24 cellular contexts compared by ENCODE assay signal in the genomic region with DNA sequence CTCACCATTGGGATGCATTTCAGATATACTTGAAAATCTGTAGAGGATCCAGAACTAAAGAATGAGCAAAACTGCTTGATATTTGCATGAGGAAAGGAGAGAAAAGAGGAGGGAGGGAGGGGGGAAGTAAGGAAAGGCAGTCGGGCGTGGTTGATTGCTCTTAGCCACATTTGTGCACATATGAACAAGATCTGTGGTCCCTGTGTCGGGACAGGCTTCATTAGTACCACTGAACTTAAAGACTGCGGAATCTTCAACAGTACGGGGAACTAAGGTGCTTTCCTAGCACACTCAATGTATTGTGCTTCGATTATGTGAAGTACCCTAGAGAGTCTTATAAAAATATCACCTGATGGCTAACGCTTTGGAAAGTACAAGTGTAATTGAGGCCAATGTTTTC.
"Had no signal": no experiment of that assay in that cellular context is flagged by ENCODE, and none has a peak within 500 bp of the region (broad histone marks: within the 10 kb centered on the region; RNA-seq: fewer than 3 reads in every experiment).

No MANE protein-coding gene starts in this region.

- H3K27me3 ChIP-seq: breast epithelium, gastrocnemius medialis had no signal

- ATAC-seq: gastrocnemius medialis; mucosa of descending colon; stimulated activated naive CD8-positive, alpha-beta T cell treated with anti-CD3 and anti-CD28 coated beads, Interleukin-15, Interleukin-2, amounts not matched to agents 100 U/mL and 50 U/mL, for 24 hours; T-helper 17 cell had no signal

- H3K4me1 Mint-ChIP-seq: activated naive CD8-positive, alpha-beta T cell treated with anti-CD3 and anti-CD28 coated beads for 36 hours; T-helper 17 cell had no signal

- H3K4me3 Mint-ChIP-seq: activated B cell treated with CpG ODN at 0.5 μM for 24 hours; activated naive CD8-positive, alpha-beta T cell treated with anti-CD3 and anti-CD28 coated beads for 36 hours; endodermal cell; neural crest cell; T-helper 17 cell had no signal

- DNase-seq: activated B cell treated with CpG ODN at 0.5 μM for 24 hours; activated CD4-positive, alpha-beta T cell treated with anti-CD3 and anti-CD28 coated beads for 4 hours; activated CD4-positive, alpha-beta T cell treated with anti-CD3 and anti-CD28 coated beads, Interleukin-2, amount 50 U/mL, for 48 hours; activated CD8-positive, alpha-beta memory T cell treated with anti-CD3 and anti-CD28 coated beads, Interleukin-2, amount 50 U/mL, for 48 hours; activated naive CD4-positive, alpha-beta T cell treated with Interleukin-2 at 50 U/mL for 16 hours; activated naive CD8-positive, alpha-beta T cell treated with anti-CD3 and anti-CD28 coated beads for 36 hours; activated T-cell treated with anti-CD3 and anti-CD28 coated beads, Interleukin-2, amount 50 U/mL, for 48 hours; endodermal cell; esophagus squamous epithelium; gastrocnemius medialis; head of caudate nucleus; hypothalamus; mucosa of descending colon; retina; spleen; stimulated activated CD4-positive, alpha-beta T cell treated with anti-CD3 and anti-CD28 coated beads, Interleukin-4, amount 100 ng/mL, for 24 hours; stimulated activated naive CD8-positive, alpha-beta T cell treated with anti-CD3 and anti-CD28 coated beads, Interleukin-15, Interleukin-2, amounts not matched to agents 100 U/mL and 50 U/mL, for 24 hours; substantia nigra; T-helper 17 cell; tibial artery had no signal

- H3K36me3 ChIP-seq: breast epithelium, esophagus squamous epithelium, gastrocnemius medialis, spleen, tibial artery had no signal

- H3K9me3 ChIP-seq: breast epithelium, esophagus squamous epithelium, gastrocnemius medialis, mucosa of descending colon, spleen, tibial artery had no signal

- H3K9me3 Mint-ChIP-seq: activated B cell treated with CpG ODN at 0.5 μM for 24 hours; activated naive CD8-positive, alpha-beta T cell treated with anti-CD3 and anti-CD28 coated beads for 36 hours; endodermal cell; neural crest cell had no signal

- H3K27me3 Mint-ChIP-seq: activated naive CD8-positive, alpha-beta T cell treated with anti-CD3 and anti-CD28 coated beads for 36 hours had no signal

- H3K4me3 ChIP-seq: breast epithelium, coronary artery, esophagus squamous epithelium, gastrocnemius medialis, mucosa of descending colon, spleen, tibial artery had no signal

- FAIRE-seq: urothelium cell line had no signal

- H3K4me1 ChIP-seq: breast epithelium, esophagus squamous epithelium, gastrocnemius medialis, spleen had no signal

- H3K27ac Mint-ChIP-seq: activated B cell treated with CpG ODN at 0.5 μM for 24 hours; activated naive CD8-positive, alpha-beta T cell treated with anti-CD3 and anti-CD28 coated beads for 36 hours; endodermal cell; T-helper 17 cell had no signal

- H3K27ac ChIP-seq: breast epithelium, coronary artery, esophagus squamous epithelium, gastrocnemius medialis, spleen, tibial artery had no signal

- H3K36me3 Mint-ChIP-seq: activated naive CD8-positive, alpha-beta T cell treated with anti-CD3 and anti-CD28 coated beads for 36 hours had no signal
